In genomic region chr4:19806865-19807264, GRCh38 we compare ENCODE assay signal across 15 cellular contexts.
"Had no signal": no experiment of that assay in that cellular context is flagged by ENCODE, and none has a peak within 500 bp of the region (broad histone marks: within the 10 kb centered on the region; RNA-seq: fewer than 3 reads in every experiment).

No MANE protein-coding gene starts in this region.

- H3K27me3 Mint-ChIP-seq: activated B cell treated with CpG ODN at 0.5 μM for 24 hours; activated CD4-positive, alpha-beta T cell treated with anti-CD3 and anti-CD28 coated beads, Interleukin-2, amount 10 ng/mL, durations not matched to agents 7 days and 5 days; progenitor cell of endocrine pancreas; T-helper 17 cell had no signal

- H3K4me1 Mint-ChIP-seq: activated B cell treated with CpG ODN at 0.5 μM for 24 hours; activated CD4-positive, alpha-beta T cell treated with anti-CD3 and anti-CD28 coated beads, Interleukin-2, amount 10 ng/mL, durations not matched to agents 7 days and 5 days; T-helper 17 cell had no signal

- ATAC-seq: esophagus mucosa, heart left ventricle, right lobe of liver, T-helper 17 cell had no signal

- H3K4me1 ChIP-seq: heart left ventricle, left ventricle myocardium inferior, right lobe of liver, transverse colon had no signal

- H3K27ac Mint-ChIP-seq: activated B cell treated with CpG ODN at 0.5 μM for 24 hours; activated CD4-positive, alpha-beta T cell treated with anti-CD3 and anti-CD28 coated beads, Interleukin-2, amount 10 ng/mL, durations not matched to agents 7 days and 5 days; progenitor cell of endocrine pancreas; T-helper 17 cell had no signal

- H3K27ac ChIP-seq: heart left ventricle, left ventricle myocardium inferior, neutrophil, right lobe of liver, transverse colon had no signal

- DNase-seq: activated B cell treated with CpG ODN at 0.5 μM for 24 hours; activated CD4-positive, alpha-beta T cell treated with anti-CD3 and anti-CD28 coated beads, Interleukin-2, amount 10 ng/mL, durations not matched to agents 7 days and 5 days; activated naive CD4-positive, alpha-beta T cell treated with anti-CD3 and anti-CD28 coated beads, Interleukin-2, amount 50 U/mL, for 16 hours; amygdala; heart left ventricle; left ventricle myocardium inferior; right lobe of liver; stimulated activated CD4-positive, alpha-beta T cell treated with anti-CD3 and anti-CD28 coated beads, Interleukin-2, amount 100 ng/mL, for 24 hours; stimulated activated naive CD4-positive, alpha-beta T cell; substantia nigra; T-helper 17 cell; transverse colon had no signal

- H3K27me3 ChIP-seq: heart left ventricle, neutrophil, right lobe of liver, transverse colon had no signal

- H3K4me3 Mint-ChIP-seq: activated B cell treated with CpG ODN at 0.5 μM for 24 hours; activated CD4-positive, alpha-beta T cell treated with anti-CD3 and anti-CD28 coated beads, Interleukin-2, amount 10 ng/mL, durations not matched to agents 7 days and 5 days; T-helper 17 cell had no signal

- H3K4me3 ChIP-seq: heart left ventricle, left ventricle myocardium inferior, right lobe of liver, transverse colon had no signal

- H3K36me3 ChIP-seq: heart left ventricle, left ventricle myocardium inferior, neutrophil, right lobe of liver, transverse colon had no signal

- H3K9me3 ChIP-seq: heart left ventricle, left ventricle myocardium inferior, neutrophil, right lobe of liver, transverse colon had no signal

- H3K9me3 Mint-ChIP-seq: activated CD4-positive, alpha-beta T cell treated with anti-CD3 and anti-CD28 coated beads, Interleukin-2, amount 10 ng/mL, durations not matched to agents 7 days and 5 days had no signal
